Comparison of ENCODE assay signal across 1 cellular context in the genomic region with DNA sequence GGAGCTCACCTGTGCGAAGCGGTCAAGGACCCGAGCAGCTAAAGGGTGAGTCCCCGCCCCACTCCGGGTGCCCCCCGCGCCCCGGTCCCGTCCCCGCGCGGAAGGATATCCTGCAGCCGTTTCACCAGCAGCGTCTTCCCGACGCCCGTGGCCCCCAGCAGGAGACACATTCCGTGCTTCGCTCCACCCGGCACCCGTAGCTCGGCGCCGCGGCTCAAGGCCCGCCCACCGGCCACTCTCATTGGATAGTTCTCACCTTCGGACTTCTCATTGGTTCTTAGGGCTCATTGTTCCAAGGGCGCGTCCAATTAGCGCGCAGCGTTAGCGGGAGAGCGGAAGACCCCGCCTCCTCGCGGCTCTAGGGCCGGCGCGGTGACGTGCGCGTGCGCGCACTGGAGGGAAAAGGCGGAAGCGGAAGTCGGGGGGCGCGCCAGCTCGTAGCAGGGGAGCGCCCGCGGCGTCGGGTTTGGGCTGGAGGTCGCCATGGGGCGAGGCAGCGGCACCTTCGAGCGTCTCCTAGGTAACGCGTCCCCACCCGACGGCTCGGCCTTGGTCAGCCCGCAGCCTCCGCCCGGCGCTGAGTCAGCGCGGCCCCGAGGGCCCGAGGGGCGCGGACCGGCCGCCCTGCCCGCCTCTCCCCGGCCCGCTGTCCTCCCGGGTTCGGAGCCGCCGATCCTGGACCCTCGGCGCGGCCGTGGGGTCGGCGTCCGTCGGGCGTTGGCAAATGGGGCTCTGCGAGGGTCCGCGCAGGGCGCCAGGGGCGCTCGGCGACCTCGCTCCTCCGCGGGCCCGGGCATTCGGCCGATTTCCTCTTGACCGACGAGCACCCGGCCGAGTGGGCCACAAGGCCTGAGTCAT.
TF ChIP-seq lines count a peak whose summit lies in the region.

A gene with protein sequence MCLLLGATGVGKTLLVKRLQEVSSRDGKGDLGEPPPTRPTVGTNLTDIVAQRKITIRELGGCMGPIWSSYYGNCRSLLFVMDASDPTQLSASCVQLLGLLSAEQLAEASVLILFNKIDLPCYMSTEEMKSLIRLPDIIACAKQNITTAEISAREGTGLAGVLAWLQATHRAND (minus strand): TSS at position 214 of the 858 bp plus-strand sequence. CDS start 44 bp downstream, at position 170.
A gene with protein sequence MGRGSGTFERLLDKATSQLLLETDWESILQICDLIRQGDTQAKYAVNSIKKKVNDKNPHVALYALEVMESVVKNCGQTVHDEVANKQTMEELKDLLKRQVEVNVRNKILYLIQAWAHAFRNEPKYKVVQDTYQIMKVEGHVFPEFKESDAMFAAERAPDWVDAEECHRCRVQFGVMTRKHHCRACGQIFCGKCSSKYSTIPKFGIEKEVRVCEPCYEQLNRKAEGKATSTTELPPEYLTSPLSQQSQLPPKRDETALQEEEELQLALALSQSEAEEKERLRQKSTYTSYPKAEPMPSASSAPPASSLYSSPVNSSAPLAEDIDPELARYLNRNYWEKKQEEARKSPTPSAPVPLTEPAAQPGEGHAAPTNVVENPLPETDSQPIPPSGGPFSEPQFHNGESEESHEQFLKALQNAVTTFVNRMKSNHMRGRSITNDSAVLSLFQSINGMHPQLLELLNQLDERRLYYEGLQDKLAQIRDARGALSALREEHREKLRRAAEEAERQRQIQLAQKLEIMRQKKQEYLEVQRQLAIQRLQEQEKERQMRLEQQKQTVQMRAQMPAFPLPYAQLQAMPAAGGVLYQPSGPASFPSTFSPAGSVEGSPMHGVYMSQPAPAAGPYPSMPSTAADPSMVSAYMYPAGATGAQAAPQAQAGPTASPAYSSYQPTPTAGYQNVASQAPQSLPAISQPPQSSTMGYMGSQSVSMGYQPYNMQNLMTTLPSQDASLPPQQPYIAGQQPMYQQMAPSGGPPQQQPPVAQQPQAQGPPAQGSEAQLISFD (plus strand): TSS at position 428 of the 858 bp plus-strand sequence. CDS start 56 bp downstream, at position 484.

TF ChIP-seq in GM12878, 131 proteins besides CTCF, POLR2A, EP300 and RAD21 (continued from another document):
- TF ChIP-seq, protein P1, sequence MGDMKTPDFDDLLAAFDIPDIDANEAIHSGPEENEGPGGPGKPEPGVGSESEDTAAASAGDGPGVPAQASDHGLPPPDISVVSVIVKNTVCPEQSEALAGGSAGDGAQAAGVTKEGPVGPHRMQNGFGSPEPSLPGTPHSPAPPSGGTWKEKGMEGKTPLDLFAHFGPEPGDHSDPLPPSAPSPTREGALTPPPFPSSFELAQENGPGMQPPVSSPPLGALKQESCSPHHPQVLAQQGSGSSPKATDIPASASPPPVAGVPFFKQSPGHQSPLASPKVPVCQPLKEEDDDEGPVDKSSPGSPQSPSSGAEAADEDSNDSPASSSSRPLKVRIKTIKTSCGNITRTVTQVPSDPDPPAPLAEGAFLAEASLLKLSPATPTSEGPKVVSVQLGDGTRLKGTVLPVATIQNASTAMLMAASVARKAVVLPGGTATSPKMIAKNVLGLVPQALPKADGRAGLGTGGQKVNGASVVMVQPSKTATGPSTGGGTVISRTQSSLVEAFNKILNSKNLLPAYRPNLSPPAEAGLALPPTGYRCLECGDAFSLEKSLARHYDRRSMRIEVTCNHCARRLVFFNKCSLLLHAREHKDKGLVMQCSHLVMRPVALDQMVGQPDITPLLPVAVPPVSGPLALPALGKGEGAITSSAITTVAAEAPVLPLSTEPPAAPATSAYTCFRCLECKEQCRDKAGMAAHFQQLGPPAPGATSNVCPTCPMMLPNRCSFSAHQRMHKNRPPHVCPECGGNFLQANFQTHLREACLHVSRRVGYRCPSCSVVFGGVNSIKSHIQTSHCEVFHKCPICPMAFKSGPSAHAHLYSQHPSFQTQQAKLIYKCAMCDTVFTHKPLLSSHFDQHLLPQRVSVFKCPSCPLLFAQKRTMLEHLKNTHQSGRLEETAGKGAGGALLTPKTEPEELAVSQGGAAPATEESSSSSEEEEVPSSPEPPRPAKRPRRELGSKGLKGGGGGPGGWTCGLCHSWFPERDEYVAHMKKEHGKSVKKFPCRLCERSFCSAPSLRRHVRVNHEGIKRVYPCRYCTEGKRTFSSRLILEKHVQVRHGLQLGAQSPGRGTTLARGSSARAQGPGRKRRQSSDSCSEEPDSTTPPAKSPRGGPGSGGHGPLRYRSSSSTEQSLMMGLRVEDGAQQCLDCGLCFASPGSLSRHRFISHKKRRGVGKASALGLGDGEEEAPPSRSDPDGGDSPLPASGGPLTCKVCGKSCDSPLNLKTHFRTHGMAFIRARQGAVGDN (IDR thresholded peaks at IDR 0.05), result peak; percentile 45; the same call in 1 of the 2 replicates
- TF ChIP-seq POU2F2 (IDR thresholded peaks at IDR 0.05; ENCODE audit: borderline replicate concordance, low read depth, low read length) (peak; percentile 44; the same call in 1 of the 3 replicates), RFX5 (IDR thresholded peaks at IDR 0.05; ENCODE audit: low read depth, low read length) (0 out of 2 replicates have a peak, but pooled peaks have one; percentile 22), HDAC2 (IDR thresholded peaks at IDR 0.05) (no peak), LARP7 (IDR thresholded peaks at IDR 0.05) (peak; percentile 97), IKZF2 (IDR thresholded peaks at IDR 0.05) (peak; percentile 57 to 64; a peak in 2 of 4 replicates), POLR2AphosphoS5 (IDR thresholded peaks at IDR 0.05; ENCODE audit: low read length) (peak; percentile 73; the same call in 1 of the 2 replicates), IKZF1 (conservative IDR thresholded peaks at IDR 0.05) (peak; percentile 85), RUNX3 (IDR thresholded peaks at IDR 0.05; ENCODE audit: low read length) (no peak; the same call in 1 of the 2 replicates), NR2F1 (conservative IDR thresholded peaks at IDR 0.05) (peak; percentile 68), SREBF1 (IDR thresholded peaks at IDR 0.05; ENCODE audit: low read length) (peak; percentile 14; the same call in 1 of the 2 replicates), MXI1 (IDR thresholded peaks at IDR 0.05; ENCODE audit: low read depth, low read length) (peak; percentile 86), TARDBP (IDR thresholded peaks at IDR 0.05; ENCODE audit: borderline replicate concordance) (peak; percentile 85; the same call in 1 of the 2 replicates), SMAD5 (IDR thresholded peaks at IDR 0.05; ENCODE audit: low read depth) (no peak), SMARCA5 (IDR thresholded peaks at IDR 0.05) (peak; percentile 66), NR2C2 (IDR thresholded peaks at IDR 0.05; ENCODE audit: borderline replicate concordance, control insufficient read depth, insufficient read length, low read depth) (no peak), CREB1 (IDR thresholded peaks at IDR 0.05; ENCODE audit: low read depth) (peak; percentile 84), CHD1 (IDR thresholded peaks at IDR 0.05; ENCODE audit: low read depth, low read length) (peak; percentile 59; the same call in 1 of the 2 replicates), EED (IDR thresholded peaks at IDR 0.05; ENCODE audit: low read depth) (0 out of 2 replicates have a peak, but pooled peaks have one; percentile 53), RELA (IDR thresholded peaks at IDR 0.05; ENCODE audit: borderline replicate concordance, partially characterized antibody) (peak; percentile 35), YY1 (IDR thresholded peaks at IDR 0.05; ENCODE audit: low read depth, low read length) (peak; percentile 52), RCOR1 (conservative IDR thresholded peaks at IDR 0.05; ENCODE audit: low read depth, low read length) (no peak), HDAC6 (IDR thresholded peaks at IDR 0.05; ENCODE audit: unreplicated experiment) (no peak), FOS (IDR thresholded peaks at IDR 0.05; ENCODE audit: borderline replicate concordance, extremely low read depth, insufficient read length) (peak; percentile 89), POLR2AphosphoS2 (IDR thresholded peaks at IDR 0.05; ENCODE audit: low read depth, low read length) (peak; percentile 67; the same call in 1 of the 2 replicates), HCFC1 (IDR thresholded peaks at IDR 0.05; ENCODE audit: low read length) (peak; percentile 65), CBX5 (IDR thresholded peaks at IDR 0.05; ENCODE audit: low read depth) (no peak), CHD2 (IDR thresholded peaks at IDR 0.05; ENCODE audit: borderline replicate concordance, low read depth, low read length) (peak; percentile 95), CBFB (IDR thresholded peaks at IDR 0.05; ENCODE audit: low read depth) (peak; percentile 32; the same call in 1 of the 2 replicates), GABPA (IDR thresholded peaks at IDR 0.05; ENCODE audit: low read depth) (peak; percentile 82), WRNIP1 (IDR thresholded peaks at IDR 0.05; ENCODE audit: borderline replicate concordance, low read depth, low read length) (no peak)
- TF ChIP-seq, protein P2, sequence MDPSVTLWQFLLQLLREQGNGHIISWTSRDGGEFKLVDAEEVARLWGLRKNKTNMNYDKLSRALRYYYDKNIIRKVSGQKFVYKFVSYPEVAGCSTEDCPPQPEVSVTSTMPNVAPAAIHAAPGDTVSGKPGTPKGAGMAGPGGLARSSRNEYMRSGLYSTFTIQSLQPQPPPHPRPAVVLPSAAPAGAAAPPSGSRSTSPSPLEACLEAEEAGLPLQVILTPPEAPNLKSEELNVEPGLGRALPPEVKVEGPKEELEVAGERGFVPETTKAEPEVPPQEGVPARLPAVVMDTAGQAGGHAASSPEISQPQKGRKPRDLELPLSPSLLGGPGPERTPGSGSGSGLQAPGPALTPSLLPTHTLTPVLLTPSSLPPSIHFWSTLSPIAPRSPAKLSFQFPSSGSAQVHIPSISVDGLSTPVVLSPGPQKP (IDR thresholded peaks at IDR 0.05; ENCODE audit: low read depth, low read length), result peak; percentile 72
- TF ChIP-seq, protein P3, sequence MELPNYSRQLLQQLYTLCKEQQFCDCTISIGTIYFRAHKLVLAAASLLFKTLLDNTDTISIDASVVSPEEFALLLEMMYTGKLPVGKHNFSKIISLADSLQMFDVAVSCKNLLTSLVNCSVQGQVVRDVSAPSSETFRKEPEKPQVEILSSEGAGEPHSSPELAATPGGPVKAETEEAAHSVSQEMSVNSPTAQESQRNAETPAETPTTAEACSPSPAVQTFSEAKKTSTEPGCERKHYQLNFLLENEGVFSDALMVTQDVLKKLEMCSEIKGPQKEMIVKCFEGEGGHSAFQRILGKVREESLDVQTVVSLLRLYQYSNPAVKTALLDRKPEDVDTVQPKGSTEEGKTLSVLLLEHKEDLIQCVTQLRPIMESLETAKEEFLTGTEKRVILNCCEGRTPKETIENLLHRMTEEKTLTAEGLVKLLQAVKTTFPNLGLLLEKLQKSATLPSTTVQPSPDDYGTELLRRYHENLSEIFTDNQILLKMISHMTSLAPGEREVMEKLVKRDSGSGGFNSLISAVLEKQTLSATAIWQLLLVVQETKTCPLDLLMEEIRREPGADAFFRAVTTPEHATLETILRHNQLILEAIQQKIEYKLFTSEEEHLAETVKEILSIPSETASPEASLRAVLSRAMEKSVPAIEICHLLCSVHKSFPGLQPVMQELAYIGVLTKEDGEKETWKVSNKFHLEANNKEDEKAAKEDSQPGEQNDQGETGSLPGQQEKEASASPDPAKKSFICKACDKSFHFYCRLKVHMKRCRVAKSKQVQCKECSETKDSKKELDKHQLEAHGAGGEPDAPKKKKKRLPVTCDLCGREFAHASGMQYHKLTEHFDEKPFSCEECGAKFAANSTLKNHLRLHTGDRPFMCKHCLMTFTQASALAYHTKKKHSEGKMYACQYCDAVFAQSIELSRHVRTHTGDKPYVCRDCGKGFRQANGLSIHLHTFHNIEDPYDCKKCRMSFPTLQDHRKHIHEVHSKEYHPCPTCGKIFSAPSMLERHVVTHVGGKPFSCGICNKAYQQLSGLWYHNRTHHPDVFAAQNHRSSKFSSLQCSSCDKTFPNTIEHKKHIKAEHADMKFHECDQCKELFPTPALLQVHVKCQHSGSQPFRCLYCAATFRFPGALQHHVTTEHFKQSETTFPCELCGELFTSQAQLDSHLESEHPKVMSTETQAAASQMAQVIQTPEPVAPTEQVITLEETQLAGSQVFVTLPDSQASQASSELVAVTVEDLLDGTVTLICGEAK (IDR thresholded peaks at IDR 0.05; ENCODE audit: borderline replicate concordance), result peak; percentile 90
- TF ChIP-seq, protein P4, sequence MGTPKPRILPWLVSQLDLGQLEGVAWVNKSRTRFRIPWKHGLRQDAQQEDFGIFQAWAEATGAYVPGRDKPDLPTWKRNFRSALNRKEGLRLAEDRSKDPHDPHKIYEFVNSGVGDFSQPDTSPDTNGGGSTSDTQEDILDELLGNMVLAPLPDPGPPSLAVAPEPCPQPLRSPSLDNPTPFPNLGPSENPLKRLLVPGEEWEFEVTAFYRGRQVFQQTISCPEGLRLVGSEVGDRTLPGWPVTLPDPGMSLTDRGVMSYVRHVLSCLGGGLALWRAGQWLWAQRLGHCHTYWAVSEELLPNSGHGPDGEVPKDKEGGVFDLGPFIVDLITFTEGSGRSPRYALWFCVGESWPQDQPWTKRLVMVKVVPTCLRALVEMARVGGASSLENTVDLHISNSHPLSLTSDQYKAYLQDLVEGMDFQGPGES (IDR thresholded peaks at IDR 0.05), result peak; percentile 91
- TF ChIP-seq, protein P5, sequence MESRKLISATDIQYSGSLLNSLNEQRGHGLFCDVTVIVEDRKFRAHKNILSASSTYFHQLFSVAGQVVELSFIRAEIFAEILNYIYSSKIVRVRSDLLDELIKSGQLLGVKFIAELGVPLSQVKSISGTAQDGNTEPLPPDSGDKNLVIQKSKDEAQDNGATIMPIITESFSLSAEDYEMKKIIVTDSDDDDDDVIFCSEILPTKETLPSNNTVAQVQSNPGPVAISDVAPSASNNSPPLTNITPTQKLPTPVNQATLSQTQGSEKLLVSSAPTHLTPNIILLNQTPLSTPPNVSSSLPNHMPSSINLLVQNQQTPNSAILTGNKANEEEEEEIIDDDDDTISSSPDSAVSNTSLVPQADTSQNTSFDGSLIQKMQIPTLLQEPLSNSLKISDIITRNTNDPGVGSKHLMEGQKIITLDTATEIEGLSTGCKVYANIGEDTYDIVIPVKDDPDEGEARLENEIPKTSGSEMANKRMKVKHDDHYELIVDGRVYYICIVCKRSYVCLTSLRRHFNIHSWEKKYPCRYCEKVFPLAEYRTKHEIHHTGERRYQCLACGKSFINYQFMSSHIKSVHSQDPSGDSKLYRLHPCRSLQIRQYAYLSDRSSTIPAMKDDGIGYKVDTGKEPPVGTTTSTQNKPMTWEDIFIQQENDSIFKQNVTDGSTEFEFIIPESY (IDR thresholded peaks at IDR 0.05), result no peak
- TF ChIP-seq, protein P6, sequence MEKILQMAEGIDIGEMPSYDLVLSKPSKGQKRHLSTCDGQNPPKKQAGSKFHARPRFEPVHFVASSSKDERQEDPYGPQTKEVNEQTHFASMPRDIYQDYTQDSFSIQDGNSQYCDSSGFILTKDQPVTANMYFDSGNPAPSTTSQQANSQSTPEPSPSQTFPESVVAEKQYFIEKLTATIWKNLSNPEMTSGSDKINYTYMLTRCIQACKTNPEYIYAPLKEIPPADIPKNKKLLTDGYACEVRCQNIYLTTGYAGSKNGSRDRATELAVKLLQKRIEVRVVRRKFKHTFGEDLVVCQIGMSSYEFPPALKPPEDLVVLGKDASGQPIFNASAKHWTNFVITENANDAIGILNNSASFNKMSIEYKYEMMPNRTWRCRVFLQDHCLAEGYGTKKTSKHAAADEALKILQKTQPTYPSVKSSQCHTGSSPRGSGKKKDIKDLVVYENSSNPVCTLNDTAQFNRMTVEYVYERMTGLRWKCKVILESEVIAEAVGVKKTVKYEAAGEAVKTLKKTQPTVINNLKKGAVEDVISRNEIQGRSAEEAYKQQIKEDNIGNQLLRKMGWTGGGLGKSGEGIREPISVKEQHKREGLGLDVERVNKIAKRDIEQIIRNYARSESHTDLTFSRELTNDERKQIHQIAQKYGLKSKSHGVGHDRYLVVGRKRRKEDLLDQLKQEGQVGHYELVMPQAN (conservative IDR thresholded peaks at IDR 0.05), result peak; percentile 98
